1 cellular context compared by ENCODE assay signal in the genomic region with DNA sequence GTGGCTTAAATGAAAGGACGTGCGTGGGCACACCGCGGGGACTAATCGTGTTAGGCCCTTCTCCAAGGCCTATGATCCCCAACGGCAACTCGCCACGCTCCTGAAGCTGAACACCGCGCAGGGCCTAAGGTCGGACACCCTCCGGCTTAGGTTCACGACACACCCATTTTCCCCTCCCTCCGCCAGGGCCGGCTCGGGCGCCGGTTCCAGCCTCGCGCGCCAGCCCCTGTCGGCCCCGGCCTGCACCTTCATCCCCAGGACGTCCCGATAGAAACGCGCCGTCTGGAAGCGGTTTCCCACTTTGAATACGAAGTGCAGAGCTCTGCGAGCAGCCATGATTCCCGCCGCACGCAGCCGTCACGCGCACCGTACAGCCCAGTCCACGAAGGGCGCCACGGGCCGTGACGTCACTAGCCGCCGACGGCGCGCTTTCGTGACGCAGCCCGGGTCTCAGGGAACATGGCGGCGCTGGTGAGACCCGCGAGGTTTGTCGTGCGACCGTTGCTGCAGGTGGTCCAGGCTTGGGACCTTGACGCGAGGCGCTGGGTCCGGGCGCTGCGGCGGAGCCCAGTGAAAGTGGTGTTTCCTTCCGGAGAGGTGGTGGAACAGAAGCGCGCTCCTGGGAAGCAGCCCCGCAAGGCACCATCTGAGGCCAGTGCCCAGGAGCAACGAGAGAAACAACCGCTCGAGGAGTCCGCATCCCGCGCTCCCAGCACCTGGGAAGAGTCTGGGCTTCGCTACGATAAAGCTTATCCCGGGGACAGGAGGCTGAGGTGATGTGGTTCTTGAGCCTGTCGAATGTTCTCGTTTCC.
TF ChIP-seq lines count a peak whose summit lies in the region.

A gene with protein sequence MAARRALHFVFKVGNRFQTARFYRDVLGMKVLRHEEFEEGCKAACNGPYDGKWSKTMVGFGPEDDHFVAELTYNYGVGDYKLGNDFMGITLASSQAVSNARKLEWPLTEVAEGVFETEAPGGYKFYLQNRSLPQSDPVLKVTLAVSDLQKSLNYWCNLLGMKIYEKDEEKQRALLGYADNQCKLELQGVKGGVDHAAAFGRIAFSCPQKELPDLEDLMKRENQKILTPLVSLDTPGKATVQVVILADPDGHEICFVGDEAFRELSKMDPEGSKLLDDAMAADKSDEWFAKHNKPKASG (minus strand): TSS at position 361 of the 812 bp plus-strand sequence. CDS start 25 bp downstream, at position 336.
A gene with protein sequence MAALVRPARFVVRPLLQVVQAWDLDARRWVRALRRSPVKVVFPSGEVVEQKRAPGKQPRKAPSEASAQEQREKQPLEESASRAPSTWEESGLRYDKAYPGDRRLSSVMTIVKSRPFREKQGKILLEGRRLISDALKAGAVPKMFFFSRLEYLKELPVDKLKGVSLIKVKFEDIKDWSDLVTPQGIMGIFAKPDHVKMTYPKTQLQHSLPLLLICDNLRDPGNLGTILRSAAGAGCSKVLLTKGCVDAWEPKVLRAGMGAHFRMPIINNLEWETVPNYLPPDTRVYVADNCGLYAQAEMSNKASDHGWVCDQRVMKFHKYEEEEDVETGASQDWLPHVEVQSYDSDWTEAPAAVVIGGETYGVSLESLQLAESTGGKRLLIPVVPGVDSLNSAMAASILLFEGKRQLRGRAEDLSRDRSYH (plus strand): TSS at position 434 of the 812 bp plus-strand sequence. CDS start 26 bp downstream, at position 460.

TF ChIP-seq in GM23338, 12 proteins besides CTCF, POLR2A, EP300 and RAD21 (continued from another document):
- TF ChIP-seq, protein P1, sequence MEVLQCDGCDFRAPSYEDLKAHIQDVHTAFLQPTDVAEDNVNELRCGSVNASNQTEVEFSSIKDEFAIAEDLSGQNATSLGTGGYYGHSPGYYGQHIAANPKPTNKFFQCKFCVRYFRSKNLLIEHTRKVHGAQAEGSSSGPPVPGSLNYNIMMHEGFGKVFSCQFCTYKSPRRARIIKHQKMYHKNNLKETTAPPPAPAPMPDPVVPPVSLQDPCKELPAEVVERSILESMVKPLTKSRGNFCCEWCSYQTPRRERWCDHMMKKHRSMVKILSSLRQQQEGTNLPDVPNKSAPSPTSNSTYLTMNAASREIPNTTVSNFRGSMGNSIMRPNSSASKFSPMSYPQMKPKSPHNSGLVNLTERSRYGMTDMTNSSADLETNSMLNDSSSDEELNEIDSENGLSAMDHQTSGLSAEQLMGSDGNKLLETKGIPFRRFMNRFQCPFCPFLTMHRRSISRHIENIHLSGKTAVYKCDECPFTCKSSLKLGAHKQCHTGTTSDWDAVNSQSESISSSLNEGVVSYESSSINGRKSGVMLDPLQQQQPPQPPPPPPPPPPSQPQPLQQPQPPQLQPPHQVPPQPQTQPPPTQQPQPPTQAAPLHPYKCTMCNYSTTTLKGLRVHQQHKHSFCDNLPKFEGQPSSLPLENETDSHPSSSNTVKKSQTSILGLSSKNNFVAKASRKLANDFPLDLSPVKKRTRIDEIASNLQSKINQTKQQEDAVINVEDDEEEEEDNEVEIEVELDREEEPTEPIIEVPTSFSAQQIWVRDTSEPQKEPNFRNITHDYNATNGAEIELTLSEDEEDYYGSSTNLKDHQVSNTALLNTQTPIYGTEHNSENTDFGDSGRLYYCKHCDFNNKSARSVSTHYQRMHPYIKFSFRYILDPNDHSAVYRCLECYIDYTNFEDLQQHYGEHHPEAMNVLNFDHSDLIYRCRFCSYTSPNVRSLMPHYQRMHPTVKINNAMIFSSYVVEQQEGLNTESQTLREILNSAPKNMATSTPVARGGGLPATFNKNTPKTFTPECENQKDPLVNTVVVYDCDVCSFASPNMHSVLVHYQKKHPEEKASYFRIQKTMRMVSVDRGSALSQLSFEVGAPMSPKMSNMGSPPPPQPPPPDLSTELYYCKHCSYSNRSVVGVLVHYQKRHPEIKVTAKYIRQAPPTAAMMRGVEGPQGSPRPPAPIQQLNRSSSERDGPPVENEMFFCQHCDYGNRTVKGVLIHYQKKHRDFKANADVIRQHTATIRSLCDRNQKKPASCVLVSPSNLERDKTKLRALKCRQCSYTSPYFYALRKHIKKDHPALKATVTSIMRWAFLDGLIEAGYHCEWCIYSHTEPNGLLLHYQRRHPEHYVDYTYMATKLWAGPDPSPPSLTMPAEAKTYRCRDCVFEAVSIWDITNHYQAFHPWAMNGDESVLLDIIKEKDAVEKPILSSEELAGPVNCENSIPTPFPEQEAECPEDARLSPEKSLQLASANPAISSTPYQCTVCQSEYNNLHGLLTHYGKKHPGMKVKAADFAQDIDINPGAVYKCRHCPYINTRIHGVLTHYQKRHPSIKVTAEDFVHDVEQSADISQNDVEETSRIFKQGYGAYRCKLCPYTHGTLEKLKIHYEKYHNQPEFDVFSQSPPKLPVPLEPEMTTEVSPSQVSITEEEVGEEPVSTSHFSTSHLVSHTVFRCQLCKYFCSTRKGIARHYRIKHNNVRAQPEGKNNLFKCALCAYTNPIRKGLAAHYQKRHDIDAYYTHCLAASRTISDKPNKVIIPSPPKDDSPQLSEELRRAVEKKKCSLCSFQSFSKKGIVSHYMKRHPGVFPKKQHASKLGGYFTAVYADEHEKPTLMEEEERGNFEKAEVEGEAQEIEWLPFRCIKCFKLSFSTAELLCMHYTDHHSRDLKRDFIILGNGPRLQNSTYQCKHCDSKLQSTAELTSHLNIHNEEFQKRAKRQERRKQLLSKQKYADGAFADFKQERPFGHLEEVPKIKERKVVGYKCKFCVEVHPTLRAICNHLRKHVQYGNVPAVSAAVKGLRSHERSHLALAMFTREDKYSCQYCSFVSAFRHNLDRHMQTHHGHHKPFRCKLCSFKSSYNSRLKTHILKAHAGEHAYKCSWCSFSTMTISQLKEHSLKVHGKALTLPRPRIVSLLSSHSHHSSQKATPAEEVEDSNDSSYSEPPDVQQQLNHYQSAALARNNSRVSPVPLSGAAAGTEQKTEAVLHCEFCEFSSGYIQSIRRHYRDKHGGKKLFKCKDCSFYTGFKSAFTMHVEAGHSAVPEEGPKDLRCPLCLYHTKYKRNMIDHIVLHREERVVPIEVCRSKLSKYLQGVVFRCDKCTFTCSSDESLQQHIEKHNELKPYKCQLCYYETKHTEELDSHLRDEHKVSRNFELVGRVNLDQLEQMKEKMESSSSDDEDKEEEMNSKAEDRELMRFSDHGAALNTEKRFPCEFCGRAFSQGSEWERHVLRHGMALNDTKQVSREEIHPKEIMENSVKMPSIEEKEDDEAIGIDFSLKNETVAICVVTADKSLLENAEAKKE (CRISPR knock-in tag; IDR thresholded peaks at IDR 0.05) = no peak
- TF ChIP-seq, protein P2, sequence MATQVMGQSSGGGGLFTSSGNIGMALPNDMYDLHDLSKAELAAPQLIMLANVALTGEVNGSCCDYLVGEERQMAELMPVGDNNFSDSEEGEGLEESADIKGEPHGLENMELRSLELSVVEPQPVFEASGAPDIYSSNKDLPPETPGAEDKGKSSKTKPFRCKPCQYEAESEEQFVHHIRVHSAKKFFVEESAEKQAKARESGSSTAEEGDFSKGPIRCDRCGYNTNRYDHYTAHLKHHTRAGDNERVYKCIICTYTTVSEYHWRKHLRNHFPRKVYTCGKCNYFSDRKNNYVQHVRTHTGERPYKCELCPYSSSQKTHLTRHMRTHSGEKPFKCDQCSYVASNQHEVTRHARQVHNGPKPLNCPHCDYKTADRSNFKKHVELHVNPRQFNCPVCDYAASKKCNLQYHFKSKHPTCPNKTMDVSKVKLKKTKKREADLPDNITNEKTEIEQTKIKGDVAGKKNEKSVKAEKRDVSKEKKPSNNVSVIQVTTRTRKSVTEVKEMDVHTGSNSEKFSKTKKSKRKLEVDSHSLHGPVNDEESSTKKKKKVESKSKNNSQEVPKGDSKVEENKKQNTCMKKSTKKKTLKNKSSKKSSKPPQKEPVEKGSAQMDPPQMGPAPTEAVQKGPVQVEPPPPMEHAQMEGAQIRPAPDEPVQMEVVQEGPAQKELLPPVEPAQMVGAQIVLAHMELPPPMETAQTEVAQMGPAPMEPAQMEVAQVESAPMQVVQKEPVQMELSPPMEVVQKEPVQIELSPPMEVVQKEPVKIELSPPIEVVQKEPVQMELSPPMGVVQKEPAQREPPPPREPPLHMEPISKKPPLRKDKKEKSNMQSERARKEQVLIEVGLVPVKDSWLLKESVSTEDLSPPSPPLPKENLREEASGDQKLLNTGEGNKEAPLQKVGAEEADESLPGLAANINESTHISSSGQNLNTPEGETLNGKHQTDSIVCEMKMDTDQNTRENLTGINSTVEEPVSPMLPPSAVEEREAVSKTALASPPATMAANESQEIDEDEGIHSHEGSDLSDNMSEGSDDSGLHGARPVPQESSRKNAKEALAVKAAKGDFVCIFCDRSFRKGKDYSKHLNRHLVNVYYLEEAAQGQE (IDR thresholded peaks at IDR 0.05; ENCODE audit: unreplicated experiment) = no peak
- peak; percentile 100 for TF ChIP-seq CREB1 (CRISPR knock-in tag; IDR thresholded peaks at IDR 0.05; ENCODE audit: low read depth)
- TF ChIP-seq EZH2phosphoT487 (IDR thresholded peaks at IDR 0.05; ENCODE audit: unreplicated experiment) = no peak
TF ChIP-seq in GM23338: peak in this region for 3.
